1 cellular context compared by ENCODE assay signal in genomic region chr20:53679597-53680309, GRCh38.
TF ChIP-seq lines count a peak whose summit lies in the region.

No MANE protein-coding gene starts in this region.

TF ChIP-seq in HepG2, 621 proteins besides CTCF, POLR2A, EP300 and RAD21 (continued from another document and continues in another):
- no peak for TF ChIP-seq ZNF740 (CRISPR knock-in tag; IDR thresholded peaks at IDR 0.05)
- peak; percentile 47; the same call in 1 of the 2 replicates for TF ChIP-seq SMYD3 (CRISPR knock-in tag; IDR thresholded peaks at IDR 0.05)
- TF ChIP-seq FOXA1 (IDR thresholded peaks at IDR 0.05), result no peak
- TF ChIP-seq FOXA1 (CRISPR knock-in tag; IDR thresholded peaks at IDR 0.05), result peak; percentile 61
- TF ChIP-seq ZNF337 (CRISPR knock-in tag; IDR thresholded peaks at IDR 0.05; ENCODE audit: borderline replicate concordance, low read depth), result no peak
- TF ChIP-seq AKNA (CRISPR knock-in tag; IDR thresholded peaks at IDR 0.05; ENCODE audit: borderline replicate concordance), result 0 out of 2 replicates have a peak, but pooled peaks have one; percentile 6
- TF ChIP-seq ZBTB4 (CRISPR knock-in tag; IDR thresholded peaks at IDR 0.05; ENCODE audit: borderline replicate concordance), result 0 out of 2 replicates have a peak, but pooled peaks have one; percentile 9
- 0 out of 2 replicates have a peak, but pooled peaks have one; percentile 9 for TF ChIP-seq ZBTB25 (CRISPR knock-in tag; IDR thresholded peaks at IDR 0.05)
- TF ChIP-seq SNAPC2 (CRISPR knock-in tag; IDR thresholded peaks at IDR 0.05), result 0 out of 2 replicates have a peak, but pooled peaks have one; percentile 62
- TF ChIP-seq MTA3 (CRISPR knock-in tag; IDR thresholded peaks at IDR 0.05), result 0 out of 2 replicates have a peak, but pooled peaks have one; percentile 22
- peak; percentile 12; the same call in 1 of the 2 replicates for TF ChIP-seq NFYC (CRISPR knock-in tag; IDR thresholded peaks at IDR 0.05)
- no peak for TF ChIP-seq NFYB (CRISPR knock-in tag; IDR thresholded peaks at IDR 0.05)
- no peak for TF ChIP-seq DNMT1 (CRISPR knock-in tag; IDR thresholded peaks at IDR 0.05)
- TF ChIP-seq CREB3 (CRISPR knock-in tag; IDR thresholded peaks at IDR 0.05), result 0 out of 2 replicates have a peak, but pooled peaks have one; percentile 35
- TF ChIP-seq ISL2 (CRISPR knock-in tag; IDR thresholded peaks at IDR 0.05), result peak; percentile 42
- TF ChIP-seq TEAD3 (CRISPR knock-in tag; optimal IDR thresholded peaks at IDR 0.05; ENCODE audit: borderline replicate concordance), result peak; percentile 56
- TF ChIP-seq ZMYM3 (CRISPR knock-in tag; IDR thresholded peaks at IDR 0.05), result 0 out of 2 replicates have a peak, but pooled peaks have one; percentile 3
- peak; percentile 22; the same call in 1 of the 2 replicates for TF ChIP-seq ZFY (CRISPR knock-in tag; IDR thresholded peaks at IDR 0.05)
- TF ChIP-seq THAP9 (CRISPR knock-in tag; IDR thresholded peaks at IDR 0.05; ENCODE audit: borderline replicate concordance), result no peak
- TF ChIP-seq RNF2 (conservative IDR thresholded peaks at IDR 0.05; ENCODE audit: low read depth), result no peak
- TF ChIP-seq TRAFD1 (CRISPR knock-in tag; IDR thresholded peaks at IDR 0.05; ENCODE audit: borderline replicate concordance), result no peak
- TF ChIP-seq MIXL1 (CRISPR knock-in tag; IDR thresholded peaks at IDR 0.05), result no peak
- TF ChIP-seq KLF12 (CRISPR knock-in tag; IDR thresholded peaks at IDR 0.05; ENCODE audit: borderline replicate concordance), result 0 out of 2 replicates have a peak, but pooled peaks have one; percentile 29
- no peak for TF ChIP-seq TOPORS (CRISPR knock-in tag; IDR thresholded peaks at IDR 0.05)
- TF ChIP-seq ZNF331 (CRISPR knock-in tag; IDR thresholded peaks at IDR 0.05), result peak; percentile 58; the same call in 1 of the 2 replicates
- TF ChIP-seq KAT8 (CRISPR knock-in tag; IDR thresholded peaks at IDR 0.05), result peak; percentile 45; the same call in 1 of the 2 replicates
- TF ChIP-seq GLI4 (CRISPR knock-in tag; IDR thresholded peaks at IDR 0.05; ENCODE audit: borderline replicate concordance), result no peak
- no peak for TF ChIP-seq POLR2G (IDR thresholded peaks at IDR 0.05; ENCODE audit: low read depth, low read length)
- peak; percentile 24; the same call in 1 of the 2 replicates for TF ChIP-seq ARID5B (CRISPR knock-in tag; IDR thresholded peaks at IDR 0.05)
- peak; percentile 43; the same call in 1 of the 2 replicates for TF ChIP-seq GFI1 (CRISPR knock-in tag; IDR thresholded peaks at IDR 0.05; ENCODE audit: borderline replicate concordance)
- TF ChIP-seq STAG1 (CRISPR knock-in tag; IDR thresholded peaks at IDR 0.05), result peak; percentile 11; the same call in 1 of the 2 replicates
- TF ChIP-seq HMG20A (CRISPR knock-in tag; IDR thresholded peaks at IDR 0.05; ENCODE audit: borderline replicate concordance), result 0 out of 2 replicates have a peak, but pooled peaks have one; percentile 9
- TF ChIP-seq ZNF513 (CRISPR knock-in tag; conservative IDR thresholded peaks at IDR 0.05), result 0 out of 2 replicates have a peak, but pooled peaks have one; percentile 67
- 0 out of 2 replicates have a peak, but pooled peaks have one; percentile 64 for TF ChIP-seq TGIF2 (CRISPR knock-in tag; IDR thresholded peaks at IDR 0.05)
- TF ChIP-seq TP53 (CRISPR knock-in tag; conservative IDR thresholded peaks at IDR 0.05), result 0 out of 2 replicates have a peak, but pooled peaks have one; percentile 39
- TF ChIP-seq HOXA3 (CRISPR knock-in tag; IDR thresholded peaks at IDR 0.05), result 0 out of 2 replicates have a peak, but pooled peaks have one; percentile 31
- 0 out of 2 replicates have a peak, but pooled peaks have one; percentile 45 for TF ChIP-seq ZNF614 (CRISPR knock-in tag; IDR thresholded peaks at IDR 0.05; ENCODE audit: borderline replicate concordance)
